8 cellular contexts compared by ENCODE assay signal in genomic region chr10:125201108-125201524, GRCh38. TPM values are rescaled to one million over a fixed set of nuclear protein-coding genes. Genes with fewer than 3 reads are reported as not detected.
DNase-seq lines count a peak whose midpoint lies in the region; ATAC-seq, FAIRE-seq and TF ChIP-seq lines count a peak whose summit lies in the region.

No MANE protein-coding gene starts in this region.

- H3K36me3 ChIP-seq in K562 (ENCODE audit: control insufficient read depth, insufficient read depth, low read length), result no peaks in the 10 kb centered on the region
- no peaks in the 10 kb centered on the region for H3K36me3 ChIP-seq in thyroid gland

- no TSS peak for BruUV-seq in K562 (replicated peaks; lab: Mats Ljungman, UMichigan)

- intact Hi-C loops in K562 (cut with micrococcal nuclease) (no loop called here), thyroid gland (cut with DNase I) (no loop called here)

- H2AFZ ChIP-seq in K562 (ENCODE audit: low read depth, low read length), result no peak overlapping the region

- H3K27ac ChIP-seq in K562 (ENCODE audit: extremely low read depth, low read depth, low read length) (no peak overlapping the region), thyroid gland (no peak overlapping the region)

- POLR2A ChIA-PET in K562 (lab: Yijun Ruan, JAX), result interaction anchor here (0.6 to 1.4 kb wide), 2 partner anchors 21 to 141 kb away, joined by 3 to 5 read pairs; no protein-coding TSS in a partner anchor

- 3% methylated on average over 5 of the region's 5 CpGs for WGBS in K562 (ENCODE audit: insufficient coverage, low coverage, missing lambda C conversion rate)
- WGBS in thyroid gland, 2 donors, result 55 to 80% methylated on average over 4 to 5 of the region's 5 CpGs

- H3K79me2 ChIP-seq in K562 (ENCODE audit: control insufficient read depth, insufficient read depth, low read length), result no peaks in the 10 kb centered on the region

- H4K20me1 ChIP-seq in K562 (replicated peaks; ENCODE audit: control insufficient read depth, insufficient read depth, low read length), result no peaks in the 10 kb centered on the region; the same call in 1 of the 2 replicates

- H3K9me3 ChIP-seq in K562 (replicated peaks; ENCODE audit: control insufficient read depth, insufficient read depth, low read depth, low read length) (no peaks in the 10 kb centered on the region), thyroid gland (no peaks in the 10 kb centered on the region)

- H3K9me1 ChIP-seq in K562 (ENCODE audit: control insufficient read depth, insufficient read depth, low read length), result no peaks in the 10 kb centered on the region

- TF ChIP-seq EP300 in K562 (IDR thresholded peaks at IDR 0.05; ENCODE audit: low read length), result no peak

- TF ChIP-seq POLR2A in K562 (conservative IDR thresholded peaks at IDR 0.05) (no peak), thyroid gland (IDR thresholded peaks at IDR 0.05) (no peak)

- H3K4me1 ChIP-seq in K562 (replicated peaks in 1 of 2; ENCODE audit: control insufficient read depth in 2 of 2, insufficient read depth in 2 of 2, low read length in 2 of 2), result no peaks in the 10 kb centered on the region
- H3K4me1 ChIP-seq in thyroid gland, result no peaks in the 10 kb centered on the region

- ATAC-seq in GM19463 (IDR thresholded peaks at IDR 0.05; ENCODE audit: unreplicated experiment) (peak; percentile 79), HG03196 (IDR thresholded peaks at IDR 0.05; ENCODE audit: unreplicated experiment) (peak; percentile 86), K562 (peak; percentile 45; the same call in 2 of the 3 replicates)

- TF ChIP-seq RAD21 in K562 (CRISPR knock-in tag; conservative IDR thresholded peaks at IDR 0.05 in 1 of 2, IDR thresholded peaks at IDR 0.05 in 1 of 2), result no peak

- no peak for TF ChIP-seq CTCF in K562 (IDR thresholded peaks at IDR 0.05 in 2 of 3, conservative IDR thresholded peaks at IDR 0.05 in 1 of 3; ENCODE audit: insufficient read depth in 2 of 3, low read depth in 1 of 3, low read length in 3 of 3)
- no peak for TF ChIP-seq CTCF in thyroid gland (IDR thresholded peaks at IDR 0.05)

- no peak overlapping the region for H3K4me2 ChIP-seq in K562 (ENCODE audit: insufficient read depth, low read length)

- in situ Hi-C loops in K562 (cut with MboI), result no loop called here

- H3K27me3 ChIP-seq in K562 (ENCODE audit: control insufficient read depth in 2 of 2, insufficient read depth in 2 of 2, low read length in 2 of 2) (peaks cover 7 to 44% of the 10 kb centered on the region in 2 experiments; a peak in 4 of 5 replicates), thyroid gland (no peaks in the 10 kb centered on the region)

- peak; percentile 62 for DNase-seq in Daoy (ENCODE audit: low read depth)
- DNase-seq in K562 (ENCODE audit: extremely low read depth in 1 of 4, low spot score in 3 of 4), result no peak
- DNase-seq in C1 segment of cervical spinal cord (lab: John Stamatoyannopoulos, UW), result no peak
- DNase-seq in SHP77 (lab: John Stamatoyannopoulos, UW), result no peak
- DNase-seq in NCI-H69 (lab: John Stamatoyannopoulos, UW), result no peak
- no peak for DNase-seq in thyroid gland

- H3K4me3 ChIP-seq in K562, result no peak overlapping the region
- no peak overlapping the region for H3K4me3 ChIP-seq in thyroid gland (replicated peaks in 1 of 3)

- CTCF ChIA-PET in K562 (lab: Yijun Ruan, JAX; ENCODE audit: low intra/inter-chr PET ratio), result no interaction called here

- H3K9ac ChIP-seq in K562 (ENCODE audit: insufficient read depth in 1 of 2, low read depth in 2 of 2, low read length in 2 of 2), result no peak overlapping the region

- no peak for FAIRE-seq in K562 (lab: Jason Lieb, UNC)

TF ChIP-seq in K562, 482 proteins besides CTCF, POLR2A, EP300 and RAD21:
- TF ChIP-seq FOSL1 (tag; conservative IDR thresholded peaks at IDR 0.05) (peak; percentile 28; the same call in 1 of the 2 replicates), SAFB2 (IDR thresholded peaks at IDR 0.05; ENCODE audit: borderline replicate concordance, low read depth, low read length, severe bottlenecking) (no peak), C11orf30 (IDR thresholded peaks at IDR 0.05; ENCODE audit: low read depth) (peak; percentile 17; the same call in 1 of the 2 replicates), RFX5 (IDR thresholded peaks at IDR 0.05; ENCODE audit: low read depth, low read length) (no peak)

RNA-seq across cellular contexts. Expression of gene CTBP2, which starts 40.8 kb away (rescaled TPM):
- total RNA-seq in Daoy (2014; rRNA removed; shearing (Covaris generic)), result 43.6 and 48.0 TPM in 2 replicates
- 15.3 and 51.2 TPM in 2 replicates for total RNA-seq in K562 (2011; cell fraction: chromatin; rRNA removed; ENCODE audit: low replicate concordance)
- total RNA-seq in K562 (2011; cell fraction: nucleolus; rRNA removed), result 15.2 and 21.3 TPM in 2 replicates
- 17.3 and 22.5 TPM in 2 replicates for total RNA-seq in K562 (2011; cell fraction: nucleoplasm; rRNA removed)
- total RNA-seq in K562 (2014; rRNA removed), result 6.0 and 7.2 TPM in 2 replicates
- 8.0 and 8.3 TPM in 2 replicates for total RNA-seq in K562 (2014; rRNA removed; fragmentation: Illumina TruSeq; extraction: Trizol)
- total RNA-seq in K562 (2015; rRNA removed; fragmentation: Illumina TruSeq; extraction: Trizol), result 6.9 and 7.2 TPM in 2 replicates
- total RNA-seq in K562 (2021), result 6.5 and 8.8 TPM in 2 replicates
- 1.3 and 1.8 TPM in 2 replicates for polyA plus RNA-seq in K562 (2011; rRNA removed)
- polyA plus RNA-seq in K562 (2011; cell fraction: cytosol; rRNA removed), result 0.41 and 1.2 TPM in 2 replicates
- polyA plus RNA-seq in K562 (2011; cell fraction: nucleus; rRNA removed), result 1.1 and 1.4 TPM in 2 replicates
- 2.5 and 2.7 TPM in 2 replicates for polyA plus RNA-seq in K562 (2012)
- 2.0 and 3.2 TPM in 2 replicates for polyA plus RNA-seq in K562 (2014; fragmentation: Illumina TruSeq; extraction: Trizol)
- polyA plus RNA-seq in K562 (2014; fragmentation: Nextera tagmentation; extraction: Ambion mirVana), result 1 to 10 TPM; 1.5 to 1.9 TPM
- polyA plus RNA-seq in K562 (2014; rRNA removed), result 5.1 and 5.6 TPM in 2 replicates
- 14.4 and 22.5 TPM in 2 replicates for polyA minus RNA-seq in K562 (2011; rRNA and poly(A)+ RNA removed)
- 9.6 and 12.3 TPM in 2 replicates for polyA minus RNA-seq in K562 (2011; cell fraction: cytosol; rRNA and poly(A)+ RNA removed)
- 11.4 and 17.2 TPM in 2 replicates for polyA minus RNA-seq in K562 (2011; cell fraction: nucleus; rRNA and poly(A)+ RNA removed)
- total RNA-seq in thyroid gland, result 100 to 1,000 TPM in 3 of 4 donors, 10 to 100 TPM in 1; 92.4 to 136 (median 125) TPM
